ENCODE assay signal across 8 cellular contexts in genomic region chr22:42079319-42080251, GRCh38. TPM values are rescaled to one million over a fixed set of nuclear protein-coding genes. Genes with fewer than 3 reads are reported as not detected.
DNase-seq lines count a peak whose midpoint lies in the region; ATAC-seq and TF ChIP-seq lines count a peak whose summit lies in the region.

Gene SMDT1 (plus strand): TSS chr22:42079700. CDS start chr22:42079769, 69 bp downstream.

- ATAC-seq in GM18870 (IDR thresholded peaks at IDR 0.05; ENCODE audit: unreplicated experiment), result peak; percentile 78
- ATAC-seq in HG03135 (IDR thresholded peaks at IDR 0.05; ENCODE audit: unreplicated experiment), result peak; percentile 85

- peaks cover 22% of the 10 kb centered on the region for H3K4me1 ChIP-seq in ACC112 (ENCODE audit: control insufficient read depth, insufficient read depth, low read length, unreplicated experiment)
- peaks cover 13 to 17% of the 10 kb centered on the region in 2 donors for H3K4me1 ChIP-seq in breast epithelium
- H3K4me1 ChIP-seq in skeletal muscle tissue (ENCODE audit: control insufficient read depth in 3 of 3, insufficient read depth in 3 of 3, low read length in 3 of 3), result peaks cover 29 to 48% (median 29%) of the 10 kb centered on the region in 3 donors

- H3K9me3 ChIP-seq in breast epithelium (no peaks in the 10 kb centered on the region), iPS-18c (ENCODE audit: control insufficient read depth, insufficient read depth, low read length) (no peaks in the 10 kb centered on the region), skeletal muscle tissue (ENCODE audit: control insufficient read depth in 3 of 3, low read length in 3 of 3) (no peaks in the 10 kb centered on the region)

- peaks cover 4% of the 10 kb centered on the region; the same call in 1 of the 2 replicates for H3K36me3 ChIP-seq in ACC112 (ENCODE audit: insufficient read depth, low read length)
- H3K36me3 ChIP-seq in breast epithelium, result no peaks in the 10 kb centered on the region
- peaks cover 17 to 34% (median 21%) of the 10 kb centered on the region in 3 donors for H3K36me3 ChIP-seq in skeletal muscle tissue (ENCODE audit: control insufficient read depth in 3 of 3, insufficient read depth in 3 of 3, low read length in 3 of 3)

- peaks cover 9% of the 10 kb centered on the region for H3K79me2 ChIP-seq in ACC112 (ENCODE audit: control insufficient read depth, insufficient read depth, low read length, unreplicated experiment)

- DNase-seq in NCI-H2196 treated with DMSO at 0.1 percent for 48 hours (lab: John Stamatoyannopoulos, UW; ENCODE audit: unreplicated experiment) (peak; percentile 97), breast epithelium (ENCODE audit: low spot score in 2 of 2) (peak; percentile 99 to 100)

- peak within 1 kb of the TSS; percentile 99 for H3K9ac ChIP-seq in skeletal muscle tissue (ENCODE audit: low read depth in 1 of 3, low read length in 3 of 3)

- peak within 1 kb of the TSS; percentile 59 for H2AFZ ChIP-seq in ACC112 (ENCODE audit: low read length, unreplicated experiment)

- TF ChIP-seq POLR2A in breast epithelium (IDR thresholded peaks at IDR 0.05), result peak; percentile 71

- H3K4me3 ChIP-seq in ACC112 (ENCODE audit: low read depth, low read length), result peak within 1 kb of the TSS; percentile 81
- H3K4me3 ChIP-seq in breast epithelium, result peak within 1 kb of the TSS; percentile 57 to 73 (median 63)
- peak within 1 kb of the TSS; percentile 99 for H3K4me3 ChIP-seq in iPS-18c (ENCODE audit: insufficient read depth, low read depth, low read length)
- H3K4me3 ChIP-seq in skeletal muscle tissue (ENCODE audit: low read length in 3 of 3), result peak within 1 kb of the TSS; percentile 76 to 91 (median 83)

- peak within 1 kb of the TSS; percentile 84 for H3K27ac ChIP-seq in ACC112 (ENCODE audit: low read depth, low read length)
- peak within 1 kb of the TSS; percentile 95 for H3K27ac ChIP-seq in VCaP
- H3K27ac ChIP-seq in breast epithelium, result peak within 1 kb of the TSS; percentile 99 to 100
- peak within 1 kb of the TSS; percentile 100 for H3K27ac ChIP-seq in skeletal muscle tissue (ENCODE audit: low read depth, low read length)

- H3K27me3 ChIP-seq in ACC112 (ENCODE audit: insufficient read depth, low read length) (no peaks in the 10 kb centered on the region), breast epithelium (no peaks in the 10 kb centered on the region), skeletal muscle tissue (ENCODE audit: control insufficient read depth in 3 of 3, insufficient read depth in 3 of 3, low read length in 3 of 3) (no peaks in the 10 kb centered on the region)

- no peak for TF ChIP-seq CTCF in VCaP (conservative IDR thresholded peaks at IDR 0.05)
- peak in 1 of 3 donors; percentile 24 for TF ChIP-seq CTCF in breast epithelium (IDR thresholded peaks at IDR 0.05)

- intact Hi-C loops in breast epithelium (cut with DNase I; ENCODE audit: low total_unique reads), result no loop called here

RNA-seq across cellular contexts. Expression of gene SMDT1, which starts in this region (rescaled TPM):
- 10 to 100 TPM; 13.9 to 19.7 (median 16.2) TPM for total RNA-seq in breast epithelium
- 15.1 TPM for total RNA-seq in skeletal muscle tissue

Comparison
In these comparisons a context has a peak if more than half of its experiments do, and no peak if none do; other contexts are left out.
1. Peak in every context shown above with its lines: DNase-seq, ATAC-seq, H3K4me3 ChIP-seq and H3K27ac ChIP-seq.